ENCODE assay signal across 19 cellular contexts in genomic region chr3:107825556-107825955, GRCh38.
"Had no signal": no experiment of that assay in that cellular context is flagged by ENCODE, and none has a peak within 500 bp of the region (broad histone marks: within the 10 kb centered on the region; RNA-seq: fewer than 3 reads in every experiment).

No MANE protein-coding gene starts in this region.

- H3K36me3 ChIP-seq: colonic mucosa, suprapubic skin had no signal

- H3K4me1 Mint-ChIP-seq: activated CD4-positive, alpha-beta memory T cell treated with anti-CD3 and anti-CD28 coated beads, Interleukin-2, amount 10 ng/mL, durations not matched to agents 7 days and 5 days; activated CD4-positive, alpha-beta T cell treated with anti-CD3 and anti-CD28 coated beads for 36 hours; activated naive CD8-positive, alpha-beta T cell treated with anti-CD3 and anti-CD28 coated beads for 36 hours had no signal

- H3K27ac Mint-ChIP-seq: activated CD4-positive, alpha-beta memory T cell treated with anti-CD3 and anti-CD28 coated beads, Interleukin-2, amount 10 ng/mL, durations not matched to agents 7 days and 5 days; activated CD4-positive, alpha-beta T cell treated with anti-CD3 and anti-CD28 coated beads for 36 hours; activated naive CD8-positive, alpha-beta T cell treated with anti-CD3 and anti-CD28 coated beads for 36 hours; activated T-cell treated with anti-CD3 and anti-CD28 coated beads, Interleukin-2, amount 50 U/mL, for 72 hours; natural killer cell treated with Interleukin-12 subunit alpha and Interleukin-12 subunit beta and Interleukin-15 and Interleukin-18, amount 100 ng/mL, for 72 hours; T-helper 1 cell treated with Interleukin-12 subunit alpha and Interleukin-12 subunit beta and Interleukin-4 antibody, amounts not matched to agents 30 μg/mL and 1 μg/mL, for 36 hours; type B pancreatic cell had no signal

- H3K27me3 Mint-ChIP-seq: type B pancreatic cell had no signal

- H3K9me3 ChIP-seq: body of pancreas, colonic mucosa, suprapubic skin had no signal

- H3K27me3 ChIP-seq: body of pancreas, colonic mucosa, suprapubic skin had no signal

- H3K4me3 ChIP-seq: body of pancreas, colonic mucosa, smooth muscle cell, suprapubic skin had no signal

- H3K9me3 Mint-ChIP-seq: activated CD4-positive, alpha-beta memory T cell treated with anti-CD3 and anti-CD28 coated beads, Interleukin-2, amount 10 ng/mL, durations not matched to agents 7 days and 5 days; activated naive CD8-positive, alpha-beta T cell treated with anti-CD3 and anti-CD28 coated beads for 36 hours; natural killer cell treated with Interleukin-12 subunit alpha and Interleukin-12 subunit beta and Interleukin-15 and Interleukin-18, amount 100 ng/mL, for 72 hours; T-helper 1 cell treated with Interleukin-12 subunit alpha and Interleukin-12 subunit beta and Interleukin-4 antibody, amounts not matched to agents 30 μg/mL and 1 μg/mL, for 36 hours had no signal

- H3K4me1 ChIP-seq: body of pancreas, colonic mucosa, suprapubic skin had no signal

- H3K4me2 ChIP-seq: smooth muscle cell had no signal

- H3K27ac ChIP-seq: body of pancreas, colonic mucosa, suprapubic skin had no signal

- ATAC-seq: activated CD4-positive, alpha-beta T cell treated with anti-CD3 and anti-CD28 coated beads for 36 hours; activated T-cell treated with anti-CD3 and anti-CD28 coated beads, Interleukin-2, amount 50 U/mL, for 72 hours; body of pancreas; right cardiac atrium had no signal

- H3K36me3 Mint-ChIP-seq: activated naive CD8-positive, alpha-beta T cell treated with anti-CD3 and anti-CD28 coated beads for 36 hours; natural killer cell treated with Interleukin-12 subunit alpha and Interleukin-12 subunit beta and Interleukin-15 and Interleukin-18, amount 100 ng/mL, for 72 hours; type B pancreatic cell had no signal

- H3K4me3 Mint-ChIP-seq: activated CD4-positive, alpha-beta memory T cell treated with anti-CD3 and anti-CD28 coated beads, Interleukin-2, amount 10 ng/mL, durations not matched to agents 7 days and 5 days; activated CD4-positive, alpha-beta T cell treated with anti-CD3 and anti-CD28 coated beads for 36 hours; activated naive CD8-positive, alpha-beta T cell treated with anti-CD3 and anti-CD28 coated beads for 36 hours; activated T-cell treated with anti-CD3 and anti-CD28 coated beads, Interleukin-2, amount 50 U/mL, for 72 hours; natural killer cell treated with Interleukin-12 subunit alpha and Interleukin-12 subunit beta and Interleukin-15 and Interleukin-18, amount 100 ng/mL, for 72 hours; T-helper 1 cell treated with Interleukin-12 subunit alpha and Interleukin-12 subunit beta and Interleukin-4 antibody, amounts not matched to agents 30 μg/mL and 1 μg/mL, for 36 hours; type B pancreatic cell had no signal

- DNase-seq: activated CD4-positive, alpha-beta memory T cell treated with anti-CD3 and anti-CD28 coated beads, Interleukin-2, amount 10 ng/mL, durations not matched to agents 7 days and 5 days; activated CD4-positive, alpha-beta T cell treated with anti-CD3 and anti-CD28 coated beads for 36 hours; activated naive CD8-positive, alpha-beta T cell treated with anti-CD3 and anti-CD28 coated beads for 36 hours; activated T-cell treated with anti-CD3 and anti-CD28 coated beads, Interleukin-2, amount 50 U/mL, for 72 hours; amygdala; body of pancreas; central memory CD4-positive, alpha-beta T cell; colonic mucosa; foreskin fibroblast; nucleus accumbens; right cardiac atrium; stimulated activated CD4-positive, alpha-beta T cell treated with anti-CD3 and anti-CD28 coated beads, Interleukin-4, amount 100 ng/mL, for 4 hours; stimulated activated CD8-positive, alpha-beta memory T cell treated with anti-CD3 and anti-CD28 coated beads, Interleukin-4, amount 100 ng/mL, for 48 hours; stimulated activated naive CD4-positive, alpha-beta T cell treated with Interleukin-2 at 50 U/mL for 16 hours had no signal
